ENCODE assay signal across 1 cellular context in genomic region chr20:40887100-40887499, GRCh38.
TF ChIP-seq lines count a peak whose summit lies in the region.

No MANE protein-coding gene starts in this region.

TF ChIP-seq in HepG2, 621 proteins besides CTCF, POLR2A, EP300 and RAD21 (continued from another document and continues in another):
- TF ChIP-seq, protein P1, sequence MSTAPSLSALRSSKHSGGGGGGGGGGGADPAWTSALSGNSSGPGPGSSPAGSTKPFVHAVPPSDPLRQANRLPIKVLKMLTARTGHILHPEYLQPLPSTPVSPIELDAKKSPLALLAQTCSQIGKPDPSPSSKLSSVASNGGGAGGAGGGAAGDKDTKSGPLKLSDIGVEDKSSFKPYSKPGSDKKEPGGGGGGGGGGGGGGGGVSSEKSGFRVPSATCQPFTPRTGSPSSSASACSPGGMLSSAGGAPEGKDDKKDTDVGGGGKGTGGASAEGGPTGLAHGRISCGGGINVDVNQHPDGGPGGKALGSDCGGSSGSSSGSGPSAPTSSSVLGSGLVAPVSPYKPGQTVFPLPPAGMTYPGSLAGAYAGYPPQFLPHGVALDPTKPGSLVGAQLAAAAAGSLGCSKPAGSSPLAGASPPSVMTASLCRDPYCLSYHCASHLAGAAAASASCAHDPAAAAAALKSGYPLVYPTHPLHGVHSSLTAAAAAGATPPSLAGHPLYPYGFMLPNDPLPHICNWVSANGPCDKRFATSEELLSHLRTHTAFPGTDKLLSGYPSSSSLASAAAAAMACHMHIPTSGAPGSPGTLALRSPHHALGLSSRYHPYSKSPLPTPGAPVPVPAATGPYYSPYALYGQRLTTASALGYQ (CRISPR knock-in tag; IDR thresholded peaks at IDR 0.05) = 0 out of 2 replicates have a peak, but pooled peaks have one; percentile 58
- peak; percentile 25; the same call in 1 of the 2 replicates for TF ChIP-seq PITX1 (CRISPR knock-in tag; IDR thresholded peaks at IDR 0.05)
- no peak; the same call in 1 of the 2 replicates for TF ChIP-seq ZNF501 (CRISPR knock-in tag; IDR thresholded peaks at IDR 0.05)
- no peak for TF ChIP-seq ZNF850 (CRISPR knock-in tag; conservative IDR thresholded peaks at IDR 0.05)
- TF ChIP-seq RXRB (CRISPR knock-in tag; IDR thresholded peaks at IDR 0.05; ENCODE audit: borderline replicate concordance) = peak; percentile 31; the same call in 1 of the 2 replicates
- TF ChIP-seq BHLHE40 (IDR thresholded peaks at IDR 0.05; ENCODE audit: low read length) = no peak
- no peak for TF ChIP-seq HHEX (CRISPR knock-in tag; IDR thresholded peaks at IDR 0.05)
- TF ChIP-seq AKAP8 (CRISPR knock-in tag; IDR thresholded peaks at IDR 0.05) = no peak
- TF ChIP-seq, protein P2, sequence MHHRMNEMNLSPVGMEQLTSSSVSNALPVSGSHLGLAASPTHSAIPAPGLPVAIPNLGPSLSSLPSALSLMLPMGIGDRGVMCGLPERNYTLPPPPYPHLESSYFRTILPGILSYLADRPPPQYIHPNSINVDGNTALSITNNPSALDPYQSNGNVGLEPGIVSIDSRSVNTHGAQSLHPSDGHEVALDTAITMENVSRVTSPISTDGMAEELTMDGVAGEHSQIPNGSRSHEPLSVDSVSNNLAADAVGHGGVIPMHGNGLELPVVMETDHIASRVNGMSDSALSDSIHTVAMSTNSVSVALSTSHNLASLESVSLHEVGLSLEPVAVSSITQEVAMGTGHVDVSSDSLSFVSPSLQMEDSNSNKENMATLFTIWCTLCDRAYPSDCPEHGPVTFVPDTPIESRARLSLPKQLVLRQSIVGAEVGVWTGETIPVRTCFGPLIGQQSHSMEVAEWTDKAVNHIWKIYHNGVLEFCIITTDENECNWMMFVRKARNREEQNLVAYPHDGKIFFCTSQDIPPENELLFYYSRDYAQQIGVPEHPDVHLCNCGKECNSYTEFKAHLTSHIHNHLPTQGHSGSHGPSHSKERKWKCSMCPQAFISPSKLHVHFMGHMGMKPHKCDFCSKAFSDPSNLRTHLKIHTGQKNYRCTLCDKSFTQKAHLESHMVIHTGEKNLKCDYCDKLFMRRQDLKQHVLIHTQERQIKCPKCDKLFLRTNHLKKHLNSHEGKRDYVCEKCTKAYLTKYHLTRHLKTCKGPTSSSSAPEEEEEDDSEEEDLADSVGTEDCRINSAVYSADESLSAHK (CRISPR knock-in tag; IDR thresholded peaks at IDR 0.05; ENCODE audit: borderline replicate concordance) = no peak
- TF ChIP-seq TARDBP (CRISPR knock-in tag; IDR thresholded peaks at IDR 0.05) = no peak
- TF ChIP-seq REXO4 (CRISPR knock-in tag; IDR thresholded peaks at IDR 0.05; ENCODE audit: borderline replicate concordance) = no peak
- 0 out of 2 replicates have a peak, but pooled peaks have one; percentile 28 for TF ChIP-seq BRD4 (CRISPR knock-in tag; IDR thresholded peaks at IDR 0.05)
- no peak for TF ChIP-seq DMTF1 (CRISPR knock-in tag; IDR thresholded peaks at IDR 0.05)
- TF ChIP-seq, protein P3, sequence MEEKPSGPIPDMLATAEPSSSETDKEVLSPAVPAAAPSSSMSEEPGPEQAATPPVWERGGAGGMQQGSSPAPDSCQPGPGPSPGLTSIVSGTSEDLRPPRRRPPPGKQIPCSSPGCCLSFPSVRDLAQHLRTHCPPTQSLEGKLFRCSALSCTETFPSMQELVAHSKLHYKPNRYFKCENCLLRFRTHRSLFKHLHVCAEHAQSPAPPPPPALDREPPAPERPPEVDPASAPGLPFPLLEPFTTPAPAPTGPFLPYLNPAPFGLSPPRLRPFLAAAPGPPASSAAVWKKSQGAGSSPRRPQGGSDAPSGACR (CRISPR knock-in tag; IDR thresholded peaks at IDR 0.05) = no peak
- no peak for TF ChIP-seq ZNF790 (CRISPR knock-in tag; IDR thresholded peaks at IDR 0.05; ENCODE audit: borderline replicate concordance)
- TF ChIP-seq HBP1 (CRISPR knock-in tag; IDR thresholded peaks at IDR 0.05; ENCODE audit: low read depth) = no peak
- no peak for TF ChIP-seq ZNF136 (CRISPR knock-in tag; IDR thresholded peaks at IDR 0.05; ENCODE audit: low read depth)
- TF ChIP-seq NFKB2 (CRISPR knock-in tag; IDR thresholded peaks at IDR 0.05; ENCODE audit: borderline replicate concordance) = peak; percentile 81; the same call in 1 of the 2 replicates
- peak; percentile 23; the same call in 1 of the 2 replicates for TF ChIP-seq ZNF350 (CRISPR knock-in tag; IDR thresholded peaks at IDR 0.05; ENCODE audit: borderline replicate concordance, low read depth)
- no peak for TF ChIP-seq ZNF335 (CRISPR knock-in tag; IDR thresholded peaks at IDR 0.05)
- TF ChIP-seq ZSCAN29 (CRISPR knock-in tag; conservative IDR thresholded peaks at IDR 0.05) = no peak
- TF ChIP-seq, protein P4, sequence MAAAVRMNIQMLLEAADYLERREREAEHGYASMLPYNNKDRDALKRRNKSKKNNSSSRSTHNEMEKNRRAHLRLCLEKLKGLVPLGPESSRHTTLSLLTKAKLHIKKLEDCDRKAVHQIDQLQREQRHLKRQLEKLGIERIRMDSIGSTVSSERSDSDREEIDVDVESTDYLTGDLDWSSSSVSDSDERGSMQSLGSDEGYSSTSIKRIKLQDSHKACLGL (CRISPR knock-in tag; IDR thresholded peaks at IDR 0.05) = no peak
- no peak for TF ChIP-seq GLI4 (CRISPR knock-in tag; IDR thresholded peaks at IDR 0.05; ENCODE audit: borderline replicate concordance)
- no peak for TF ChIP-seq KLF11 (CRISPR knock-in tag; IDR thresholded peaks at IDR 0.05)
- TF ChIP-seq MLLT10 (CRISPR knock-in tag; IDR thresholded peaks at IDR 0.05) = no peak
- no peak for TF ChIP-seq ZNF883 (CRISPR knock-in tag; IDR thresholded peaks at IDR 0.05; ENCODE audit: not compliant biosample characterization)
- TF ChIP-seq, protein P5, sequence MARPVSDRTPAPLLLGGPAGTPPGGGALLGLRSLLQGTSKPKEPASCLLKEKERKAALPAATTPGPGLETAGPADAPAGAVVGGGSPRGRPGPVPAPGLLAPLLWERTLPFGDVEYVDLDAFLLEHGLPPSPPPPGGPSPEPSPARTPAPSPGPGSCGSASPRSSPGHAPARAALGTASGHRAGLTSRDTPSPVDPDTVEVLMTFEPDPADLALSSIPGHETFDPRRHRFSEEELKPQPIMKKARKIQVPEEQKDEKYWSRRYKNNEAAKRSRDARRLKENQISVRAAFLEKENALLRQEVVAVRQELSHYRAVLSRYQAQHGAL (CRISPR knock-in tag; IDR thresholded peaks at IDR 0.05; ENCODE audit: not compliant biosample characterization) = no peak
- 0 out of 2 replicates have a peak, but pooled peaks have one; percentile 43 for TF ChIP-seq HMG20B (CRISPR knock-in tag; conservative IDR thresholded peaks at IDR 0.05)
- TF ChIP-seq DRAP1 (CRISPR knock-in tag; IDR thresholded peaks at IDR 0.05) = peak; percentile 28; the same call in 1 of the 2 replicates
- TF ChIP-seq ZNF10 (CRISPR knock-in tag; IDR thresholded peaks at IDR 0.05; ENCODE audit: borderline replicate concordance, low read depth) = no peak
- 0 out of 2 replicates have a peak, but pooled peaks have one; percentile 33 for TF ChIP-seq ZNF766 (CRISPR knock-in tag; IDR thresholded peaks at IDR 0.05; ENCODE audit: borderline replicate concordance)
- TF ChIP-seq HOXA3 (CRISPR knock-in tag; IDR thresholded peaks at IDR 0.05) = peak; percentile 39; the same call in 1 of the 2 replicates
- TF ChIP-seq PTBP1 (IDR thresholded peaks at IDR 0.05; ENCODE audit: low read depth, low read length, poor library complexity, severe bottlenecking) = no peak
- no peak for TF ChIP-seq RFXANK (CRISPR knock-in tag; IDR thresholded peaks at IDR 0.05)
- 0 out of 2 replicates have a peak, but pooled peaks have one; percentile 64 for TF ChIP-seq ZFP90 (CRISPR knock-in tag; IDR thresholded peaks at IDR 0.05; ENCODE audit: borderline replicate concordance)
- TF ChIP-seq, protein P6, sequence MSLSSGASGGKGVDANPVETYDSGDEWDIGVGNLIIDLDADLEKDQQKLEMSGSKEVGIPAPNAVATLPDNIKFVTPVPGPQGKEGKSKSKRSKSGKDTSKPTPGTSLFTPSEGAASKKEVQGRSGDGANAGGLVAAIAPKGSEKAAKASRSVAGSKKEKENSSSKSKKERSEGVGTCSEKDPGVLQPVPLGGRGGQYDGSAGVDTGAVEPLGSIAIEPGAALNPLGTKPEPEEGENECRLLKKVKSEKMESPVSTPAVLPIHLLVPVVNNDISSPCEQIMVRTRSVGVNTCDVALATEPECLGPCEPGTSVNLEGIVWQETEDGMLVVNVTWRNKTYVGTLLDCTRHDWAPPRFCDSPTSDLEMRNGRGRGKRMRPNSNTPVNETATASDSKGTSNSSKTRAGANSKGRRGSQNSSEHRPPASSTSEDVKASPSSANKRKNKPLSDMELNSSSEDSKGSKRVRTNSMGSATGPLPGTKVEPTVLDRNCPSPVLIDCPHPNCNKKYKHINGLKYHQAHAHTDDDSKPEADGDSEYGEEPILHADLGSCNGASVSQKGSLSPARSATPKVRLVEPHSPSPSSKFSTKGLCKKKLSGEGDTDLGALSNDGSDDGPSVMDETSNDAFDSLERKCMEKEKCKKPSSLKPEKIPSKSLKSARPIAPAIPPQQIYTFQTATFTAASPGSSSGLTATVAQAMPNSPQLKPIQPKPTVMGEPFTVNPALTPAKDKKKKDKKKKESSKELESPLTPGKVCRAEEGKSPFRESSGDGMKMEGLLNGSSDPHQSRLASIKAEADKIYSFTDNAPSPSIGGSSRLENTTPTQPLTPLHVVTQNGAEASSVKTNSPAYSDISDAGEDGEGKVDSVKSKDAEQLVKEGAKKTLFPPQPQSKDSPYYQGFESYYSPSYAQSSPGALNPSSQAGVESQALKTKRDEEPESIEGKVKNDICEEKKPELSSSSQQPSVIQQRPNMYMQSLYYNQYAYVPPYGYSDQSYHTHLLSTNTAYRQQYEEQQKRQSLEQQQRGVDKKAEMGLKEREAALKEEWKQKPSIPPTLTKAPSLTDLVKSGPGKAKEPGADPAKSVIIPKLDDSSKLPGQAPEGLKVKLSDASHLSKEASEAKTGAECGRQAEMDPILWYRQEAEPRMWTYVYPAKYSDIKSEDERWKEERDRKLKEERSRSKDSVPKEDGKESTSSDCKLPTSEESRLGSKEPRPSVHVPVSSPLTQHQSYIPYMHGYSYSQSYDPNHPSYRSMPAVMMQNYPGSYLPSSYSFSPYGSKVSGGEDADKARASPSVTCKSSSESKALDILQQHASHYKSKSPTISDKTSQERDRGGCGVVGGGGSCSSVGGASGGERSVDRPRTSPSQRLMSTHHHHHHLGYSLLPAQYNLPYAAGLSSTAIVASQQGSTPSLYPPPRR (CRISPR knock-in tag; IDR thresholded peaks at IDR 0.05; ENCODE audit: borderline replicate concordance) = no peak
- TF ChIP-seq MIER2 (CRISPR knock-in tag; IDR thresholded peaks at IDR 0.05) = 0 out of 2 replicates have a peak, but pooled peaks have one; percentile 35
- no peak for TF ChIP-seq ZNF772 (CRISPR knock-in tag; IDR thresholded peaks at IDR 0.05)
- TF ChIP-seq ZFP36L2 (CRISPR knock-in tag; IDR thresholded peaks at IDR 0.05) = no peak
- TF ChIP-seq ZNF644 (CRISPR knock-in tag; IDR thresholded peaks at IDR 0.05; ENCODE audit: low read depth) = 0 out of 2 replicates have a peak, but pooled peaks have one; percentile 21
- no peak for TF ChIP-seq ZNF564 (CRISPR knock-in tag; IDR thresholded peaks at IDR 0.05)
- TF ChIP-seq, protein P7, sequence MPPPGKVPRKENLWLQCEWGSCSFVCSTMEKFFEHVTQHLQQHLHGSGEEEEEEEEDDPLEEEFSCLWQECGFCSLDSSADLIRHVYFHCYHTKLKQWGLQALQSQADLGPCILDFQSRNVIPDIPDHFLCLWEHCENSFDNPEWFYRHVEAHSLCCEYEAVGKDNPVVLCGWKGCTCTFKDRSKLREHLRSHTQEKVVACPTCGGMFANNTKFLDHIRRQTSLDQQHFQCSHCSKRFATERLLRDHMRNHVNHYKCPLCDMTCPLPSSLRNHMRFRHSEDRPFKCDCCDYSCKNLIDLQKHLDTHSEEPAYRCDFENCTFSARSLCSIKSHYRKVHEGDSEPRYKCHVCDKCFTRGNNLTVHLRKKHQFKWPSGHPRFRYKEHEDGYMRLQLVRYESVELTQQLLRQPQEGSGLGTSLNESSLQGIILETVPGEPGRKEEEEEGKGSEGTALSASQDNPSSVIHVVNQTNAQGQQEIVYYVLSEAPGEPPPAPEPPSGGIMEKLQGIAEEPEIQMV (CRISPR knock-in tag; IDR thresholded peaks at IDR 0.05; ENCODE audit: low read depth) = no peak
- peak; percentile 62; the same call in 1 of the 2 replicates for TF ChIP-seq IRF9 (CRISPR knock-in tag; IDR thresholded peaks at IDR 0.05; ENCODE audit: borderline replicate concordance)
- no peak for TF ChIP-seq ZNF343 (CRISPR knock-in tag; IDR thresholded peaks at IDR 0.05)
